ENCODE assay signal across 8 cellular contexts in the genomic region with DNA sequence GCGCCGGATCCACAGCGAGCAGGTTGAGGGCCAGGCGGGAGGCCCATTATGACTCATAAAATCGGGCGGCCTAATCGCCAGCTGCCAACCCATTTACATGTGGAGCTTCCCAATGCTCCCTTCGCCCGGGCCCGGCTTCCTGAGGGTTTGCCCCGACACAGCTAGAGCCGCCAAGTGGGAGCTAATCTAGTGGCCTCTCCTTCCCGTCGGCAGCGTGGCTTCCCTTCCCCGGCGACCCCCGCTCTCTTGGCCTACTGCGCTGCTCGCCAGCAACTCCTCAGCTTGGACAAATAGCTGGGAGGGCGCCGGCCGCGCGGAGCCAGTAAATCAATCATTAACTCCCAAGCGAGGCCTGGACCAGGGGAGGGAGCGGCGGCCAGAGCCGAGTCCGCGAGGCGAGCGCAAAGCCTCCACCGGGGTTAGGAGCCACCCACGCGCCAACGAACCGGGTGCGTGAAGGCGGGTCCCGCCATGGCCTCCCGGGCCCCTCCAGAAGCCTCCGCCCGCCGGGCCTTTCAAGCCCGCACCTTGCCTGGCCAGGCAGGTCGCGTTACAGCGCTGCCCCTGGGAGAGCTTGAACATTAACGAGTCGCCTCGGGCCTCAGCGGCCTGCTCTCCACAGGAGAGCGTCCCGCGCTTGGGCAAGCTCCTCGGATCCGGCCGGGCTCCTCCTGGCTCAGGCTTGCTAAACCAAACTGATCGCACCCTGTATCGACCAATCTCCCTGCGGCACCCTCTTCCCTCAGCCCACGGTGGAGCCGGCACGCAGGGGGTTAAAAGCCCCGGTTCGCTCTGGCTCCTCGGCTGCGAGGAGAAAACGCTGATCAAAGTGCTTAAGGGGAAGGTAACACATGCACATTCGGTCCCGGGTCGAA. TPM values are rescaled to one million over a fixed set of nuclear protein-coding genes. Genes with fewer than 3 reads are reported as not detected.
A peak's percentile ranks its signal among the peaks of the same experiment; 100 is the strongest.
DNase-seq lines count a peak whose midpoint lies in the region; ATAC-seq and FAIRE-seq lines count a peak whose summit lies in the region.

No MANE protein-coding gene starts in this region.

- peaks cover 0 to 3% of the 10 kb centered on the region in 2 donors for H3K27me3 ChIP-seq in small intestine (ENCODE audit: control insufficient read depth in 2 of 2, insufficient read depth in 2 of 2, low read length in 2 of 2)

- H3K4me3 ChIP-seq in Jurkat, Clone E6-1 (ENCODE audit: low read length), result peak overlapping the region; percentile 50
- H3K4me3 ChIP-seq in small intestine (ENCODE audit: low read depth in 1 of 2, low read length in 2 of 2), result peak overlapping the region in 1 of 2 donors; percentile 68

- FAIRE-seq in small intestine (lab: Jason Lieb, UNC), result no peak

- H3K27ac ChIP-seq in small intestine (ENCODE audit: low read depth in 1 of 2, low read length in 1 of 2), result peak overlapping the region; percentile 88 to 93

- ATAC-seq in HG02623 (IDR thresholded peaks at IDR 0.05; ENCODE audit: unreplicated experiment), result no peak

- H3K4me1 ChIP-seq in small intestine (ENCODE audit: control insufficient read depth in 2 of 2, insufficient read depth in 1 of 2, low read depth in 1 of 2, low read length in 1 of 2), result no peaks in the 10 kb centered on the region

- H3K36me3 ChIP-seq in small intestine (ENCODE audit: control insufficient read depth in 2 of 2, insufficient read depth in 2 of 2, low read length in 2 of 2), result no peaks in the 10 kb centered on the region

- in situ Hi-C loops in Caki2 (cut with HindIII; ENCODE audit: low pct_unique_long_range_greater_than_20kb, low sequenced_read_pairs), result no loop called here

- 17 to 27% (median 19%) methylated on average over 33 to 73 of the region's 73 CpGs for WGBS in small intestine, 3 donors

- H3K9me3 ChIP-seq in small intestine (ENCODE audit: control insufficient read depth, low read depth), result no peaks in the 10 kb centered on the region

- peak; percentile 89 for DNase-seq in Caki2 (ENCODE audit: low read depth)
- DNase-seq in Jurkat, Clone E6-1 (ENCODE audit: low read depth, low spot score), result no peak
- peak; percentile 71 for DNase-seq in astrocyte of the hippocampus (ENCODE audit: low read depth, low spot score)
- peak; percentile 31 for DNase-seq in iris pigment epithelial cell (ENCODE audit: low read depth)
- DNase-seq in small intestine, result peak; percentile 65
- DNase-seq in GDM1 (lab: John Stamatoyannopoulos, UW), result no peak
- DNase-seq in middle frontal gyrus (ENCODE audit: extremely low spot score, low spot score), result no peak

RNA-seq across cellular contexts. Expression of gene BCOR, which starts 10.6 kb away (rescaled TPM):
- 9.9 and 13.9 TPM in 2 replicates for total RNA-seq in Caki2 (2014; rRNA removed; shearing (Covaris generic); ENCODE audit: low replicate concordance)
- polyA plus RNA-seq in Jurkat, Clone E6-1 (2012; ENCODE audit: insufficient read depth, insufficient read length), result 30.6 TPM
- 10 to 100 TPM in 1 of 3 donors, 1 to 10 TPM in 2; 5.1 to 10.4 (median 6.5) TPM for polyA plus RNA-seq in small intestine

Comparison
In these comparisons a context has a peak if more than half of its experiments do, and no peak if none do; other contexts are left out.
1. DNase-seq: peak in Caki2 (single experiment), astrocyte of the hippocampus (single experiment), iris pigment epithelial cell (single experiment) and small intestine (single experiment); none in Jurkat, Clone E6-1 (single experiment), GDM1 (single experiment) and middle frontal gyrus (single experiment).